17 cellular contexts compared by ENCODE assay signal in the genomic region with DNA sequence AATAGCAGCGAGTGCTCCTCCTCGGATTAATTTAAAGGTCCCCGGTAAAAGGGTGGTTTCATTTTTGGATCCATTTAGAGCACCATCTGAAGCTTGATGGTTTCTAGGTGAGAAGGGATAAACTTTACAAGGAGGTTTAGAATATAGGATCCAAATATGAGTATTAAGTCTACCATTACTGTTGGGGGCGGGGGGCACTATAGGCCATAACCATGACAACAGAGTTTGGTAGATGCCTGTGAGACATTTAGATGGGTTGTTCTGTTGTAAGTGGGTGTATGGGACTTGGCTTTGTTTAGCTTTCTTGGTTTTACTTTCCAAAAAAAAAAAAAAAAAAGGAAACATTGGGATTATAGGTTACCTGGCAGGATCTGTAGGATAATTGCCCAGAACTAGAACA.
"Had no signal": no experiment of that assay in that cellular context is flagged by ENCODE, and none has a peak within 500 bp of the region (broad histone marks: within the 10 kb centered on the region; RNA-seq: fewer than 3 reads in every experiment).

No MANE protein-coding gene starts in this region.

- H3K9me3 ChIP-seq: adrenal gland, colonic mucosa, esophagus squamous epithelium, spleen, suprapubic skin had no signal

- ATAC-seq: activated CD8-positive, alpha-beta T cell treated with anti-CD3 and anti-CD28 coated beads, Interleukin-2, amount 10 ng/mL, durations not matched to agents 7 days and 5 days; sciatic nerve had no signal

- H3K4me1 ChIP-seq: adrenal gland, colonic mucosa, esophagus squamous epithelium, spleen, suprapubic skin had no signal

- H3K36me3 ChIP-seq: adrenal gland, colonic mucosa, esophagus squamous epithelium, spleen, suprapubic skin had no signal

- H3K27ac ChIP-seq: adrenal gland, colonic mucosa, esophagus squamous epithelium, spleen, suprapubic skin had no signal

- H3K4me3 ChIP-seq: adrenal gland, colonic mucosa, esophagus squamous epithelium, spleen, suprapubic skin had no signal

- H3K27me3 ChIP-seq: adrenal gland, colonic mucosa, esophagus squamous epithelium, spleen, suprapubic skin had no signal

- DNase-seq: activated CD4-positive, alpha-beta T cell treated with anti-CD3 and anti-CD28 coated beads, Interleukin-2, amount 10 ng/mL, durations not matched to agents 24 days and 14 days; activated CD4-positive, CD25-positive, alpha-beta regulatory T cell; activated CD8-positive, alpha-beta memory T cell treated with anti-CD3 and anti-CD28 coated beads, Interleukin-2, amount 50 U/mL, for 4 hours; activated CD8-positive, alpha-beta T cell treated with anti-CD3 and anti-CD28 coated beads, Interleukin-2, amount 10 ng/mL, durations not matched to agents 7 days and 5 days; activated effector memory CD4-positive, alpha-beta T cell treated with anti-CD3 and anti-CD28 coated beads, Interleukin-2, amount 50 U/mL, for 16 hours; activated T-cell treated with anti-CD3 and anti-CD28 coated beads, Interleukin-2, amount 50 U/mL, for 48 hours; central memory CD4-positive, alpha-beta T cell; colonic mucosa; esophagus squamous epithelium; glutamatergic neuron; immature natural killer cell; midbrain; spleen; T-helper 2 cell had no signal
